Comparison of ENCODE assay signal across 8 cellular contexts in genomic region chrX:73944582-73944947, GRCh38.
DNase-seq lines count a peak whose midpoint lies in the region; ATAC-seq and TF ChIP-seq lines count a peak whose summit lies in the region.

No MANE protein-coding gene starts in this region.

- peak overlapping the region; percentile 87 for H3K4me3 Mint-ChIP-seq in activated T-cell treated with anti-CD3 and anti-CD28 coated beads, Interleukin-2, amount 50 U/mL, for 4 hours

- H3K36me3 Mint-ChIP-seq in activated T-cell treated with anti-CD3 and anti-CD28 coated beads, Interleukin-2, amount 50 U/mL, for 4 hours (ENCODE audit: insufficient read depth), result peaks cover 9% of the 10 kb centered on the region

- H3K4me3 ChIP-seq in fibroblast of the aortic adventitia (ENCODE audit: low read depth, low read length) (peak overlapping the region; percentile 98), retinal pigment epithelial cell (ENCODE audit: low read length) (peak overlapping the region; percentile 100)

- peaks cover 23% of the 10 kb centered on the region for H3K4me1 Mint-ChIP-seq in activated T-cell treated with anti-CD3 and anti-CD28 coated beads, Interleukin-2, amount 50 U/mL, for 4 hours (ENCODE audit: low read depth)

- DNase-seq in activated T-cell treated with anti-CD3 and anti-CD28 coated beads, Interleukin-2, amount 50 U/mL, for 4 hours, result no peak
- DNase-seq in activated T-cell treated with anti-CD3 and anti-CD28 coated beads for 4 hours (no peak), fibroblast of the aortic adventitia (ENCODE audit: low read depth) (peak; percentile 38), retinal pigment epithelial cell (ENCODE audit: low read depth) (no peak), NK-92 (lab: John Stamatoyannopoulos, UW; ENCODE audit: unreplicated experiment) (no peak), medulla oblongata (ENCODE audit: extremely low spot score) (no peak)
- DNase-seq in stimulated activated CD8-positive, alpha-beta memory T cell treated with anti-CD3 and anti-CD28 coated beads, Interleukin-4, amount 100 ng/mL, for 48 hours, result no peak

- peak in 1 of 2 donors; percentile 3 for ATAC-seq in activated T-cell treated with anti-CD3 and anti-CD28 coated beads, Interleukin-2, amount 50 U/mL, for 4 hours
- peak; percentile 38 for ATAC-seq in SK-N-SH treated with all-trans-retinoic acid at 6 μM for 48 hours

- no peaks in the 10 kb centered on the region for H3K27me3 Mint-ChIP-seq in activated T-cell treated with anti-CD3 and anti-CD28 coated beads, Interleukin-2, amount 50 U/mL, for 4 hours (ENCODE audit: low read depth)

- no peaks in the 10 kb centered on the region for H3K9me3 Mint-ChIP-seq in activated T-cell treated with anti-CD3 and anti-CD28 coated beads, Interleukin-2, amount 50 U/mL, for 4 hours

- TF ChIP-seq CTCF in fibroblast of the aortic adventitia (IDR thresholded peaks at IDR 0.05; ENCODE audit: insufficient read depth, low read length) (no peak), retinal pigment epithelial cell (conservative IDR thresholded peaks at IDR 0.05; ENCODE audit: low read depth, low read length) (no peak)

TF ChIP-seq in SK-N-SH treated with all-trans-retinoic acid at 6 μM for 48 hours, 23 proteins besides CTCF, POLR2A, EP300 and RAD21:
- TF ChIP-seq SNAI2 (CRISPR knock-in tag; IDR thresholded peaks at IDR 0.05), result no peak
- TF ChIP-seq ZC3H10 (CRISPR knock-in tag; IDR thresholded peaks at IDR 0.05), result no peak
- no peak for TF ChIP-seq ZFP3 (CRISPR knock-in tag; IDR thresholded peaks at IDR 0.05)
- no peak for TF ChIP-seq TOX (CRISPR knock-in tag; IDR thresholded peaks at IDR 0.05; ENCODE audit: borderline replicate concordance)
- TF ChIP-seq ARNTL (CRISPR knock-in tag; IDR thresholded peaks at IDR 0.05; ENCODE audit: borderline replicate concordance, low read depth), result no peak
- TF ChIP-seq TCF4 (CRISPR knock-in tag; IDR thresholded peaks at IDR 0.05; ENCODE audit: borderline replicate concordance), result no peak
- no peak for TF ChIP-seq ZNF8 (CRISPR knock-in tag; IDR thresholded peaks at IDR 0.05)
- TF ChIP-seq, protein P1, sequence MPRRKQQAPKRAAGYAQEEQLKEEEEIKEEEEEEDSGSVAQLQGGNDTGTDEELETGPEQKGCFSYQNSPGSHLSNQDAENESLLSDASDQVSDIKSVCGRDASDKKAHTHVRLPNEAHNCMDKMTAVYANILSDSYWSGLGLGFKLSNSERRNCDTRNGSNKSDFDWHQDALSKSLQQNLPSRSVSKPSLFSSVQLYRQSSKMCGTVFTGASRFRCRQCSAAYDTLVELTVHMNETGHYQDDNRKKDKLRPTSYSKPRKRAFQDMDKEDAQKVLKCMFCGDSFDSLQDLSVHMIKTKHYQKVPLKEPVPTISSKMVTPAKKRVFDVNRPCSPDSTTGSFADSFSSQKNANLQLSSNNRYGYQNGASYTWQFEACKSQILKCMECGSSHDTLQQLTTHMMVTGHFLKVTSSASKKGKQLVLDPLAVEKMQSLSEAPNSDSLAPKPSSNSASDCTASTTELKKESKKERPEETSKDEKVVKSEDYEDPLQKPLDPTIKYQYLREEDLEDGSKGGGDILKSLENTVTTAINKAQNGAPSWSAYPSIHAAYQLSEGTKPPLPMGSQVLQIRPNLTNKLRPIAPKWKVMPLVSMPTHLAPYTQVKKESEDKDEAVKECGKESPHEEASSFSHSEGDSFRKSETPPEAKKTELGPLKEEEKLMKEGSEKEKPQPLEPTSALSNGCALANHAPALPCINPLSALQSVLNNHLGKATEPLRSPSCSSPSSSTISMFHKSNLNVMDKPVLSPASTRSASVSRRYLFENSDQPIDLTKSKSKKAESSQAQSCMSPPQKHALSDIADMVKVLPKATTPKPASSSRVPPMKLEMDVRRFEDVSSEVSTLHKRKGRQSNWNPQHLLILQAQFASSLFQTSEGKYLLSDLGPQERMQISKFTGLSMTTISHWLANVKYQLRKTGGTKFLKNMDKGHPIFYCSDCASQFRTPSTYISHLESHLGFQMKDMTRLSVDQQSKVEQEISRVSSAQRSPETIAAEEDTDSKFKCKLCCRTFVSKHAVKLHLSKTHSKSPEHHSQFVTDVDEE (CRISPR knock-in tag; IDR thresholded peaks at IDR 0.05), result no peak
- TF ChIP-seq ISL1 (CRISPR knock-in tag; IDR thresholded peaks at IDR 0.05), result no peak
- TF ChIP-seq, protein P2, sequence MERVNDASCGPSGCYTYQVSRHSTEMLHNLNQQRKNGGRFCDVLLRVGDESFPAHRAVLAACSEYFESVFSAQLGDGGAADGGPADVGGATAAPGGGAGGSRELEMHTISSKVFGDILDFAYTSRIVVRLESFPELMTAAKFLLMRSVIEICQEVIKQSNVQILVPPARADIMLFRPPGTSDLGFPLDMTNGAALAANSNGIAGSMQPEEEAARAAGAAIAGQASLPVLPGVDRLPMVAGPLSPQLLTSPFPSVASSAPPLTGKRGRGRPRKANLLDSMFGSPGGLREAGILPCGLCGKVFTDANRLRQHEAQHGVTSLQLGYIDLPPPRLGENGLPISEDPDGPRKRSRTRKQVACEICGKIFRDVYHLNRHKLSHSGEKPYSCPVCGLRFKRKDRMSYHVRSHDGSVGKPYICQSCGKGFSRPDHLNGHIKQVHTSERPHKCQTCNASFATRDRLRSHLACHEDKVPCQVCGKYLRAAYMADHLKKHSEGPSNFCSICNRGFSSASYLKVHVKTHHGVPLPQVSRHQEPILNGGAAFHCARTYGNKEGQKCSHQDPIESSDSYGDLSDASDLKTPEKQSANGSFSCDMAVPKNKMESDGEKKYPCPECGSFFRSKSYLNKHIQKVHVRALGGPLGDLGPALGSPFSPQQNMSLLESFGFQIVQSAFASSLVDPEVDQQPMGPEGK (CRISPR knock-in tag; IDR thresholded peaks at IDR 0.05; ENCODE audit: borderline replicate concordance), result no peak
- TF ChIP-seq ESRRG (CRISPR knock-in tag; IDR thresholded peaks at IDR 0.05), result no peak
- TF ChIP-seq GLIS3 (CRISPR knock-in tag; IDR thresholded peaks at IDR 0.05), result no peak
- no peak for TF ChIP-seq PPARA (CRISPR knock-in tag; IDR thresholded peaks at IDR 0.05; ENCODE audit: borderline replicate concordance)
- no peak for TF ChIP-seq ZNF70 (CRISPR knock-in tag; IDR thresholded peaks at IDR 0.05)
- no peak for TF ChIP-seq ZNF565 (CRISPR knock-in tag; conservative IDR thresholded peaks at IDR 0.05; ENCODE audit: low read depth)
- TF ChIP-seq RARB (CRISPR knock-in tag; IDR thresholded peaks at IDR 0.05), result no peak
- TF ChIP-seq, protein P3, sequence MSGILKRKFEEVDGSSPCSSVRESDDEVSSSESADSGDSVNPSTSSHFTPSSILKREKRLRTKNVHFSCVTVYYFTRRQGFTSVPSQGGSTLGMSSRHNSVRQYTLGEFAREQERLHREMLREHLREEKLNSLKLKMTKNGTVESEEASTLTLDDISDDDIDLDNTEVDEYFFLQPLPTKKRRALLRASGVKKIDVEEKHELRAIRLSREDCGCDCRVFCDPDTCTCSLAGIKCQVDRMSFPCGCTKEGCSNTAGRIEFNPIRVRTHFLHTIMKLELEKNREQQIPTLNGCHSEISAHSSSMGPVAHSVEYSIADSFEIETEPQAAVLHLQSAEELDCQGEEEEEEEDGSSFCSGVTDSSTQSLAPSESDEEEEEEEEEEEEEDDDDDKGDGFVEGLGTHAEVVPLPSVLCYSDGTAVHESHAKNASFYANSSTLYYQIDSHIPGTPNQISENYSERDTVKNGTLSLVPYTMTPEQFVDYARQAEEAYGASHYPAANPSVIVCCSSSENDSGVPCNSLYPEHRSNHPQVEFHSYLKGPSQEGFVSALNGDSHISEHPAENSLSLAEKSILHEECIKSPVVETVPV (CRISPR knock-in tag; IDR thresholded peaks at IDR 0.05), result no peak
TF ChIP-seq in SK-N-SH treated with all-trans-retinoic acid at 6 μM for 48 hours: peak in this region for 0.
